ENCODE assay signal across 26 cellular contexts in genomic region chr2:54615832-54616534, GRCh38.
DNase-seq lines count a peak whose midpoint lies in the region; ATAC-seq and TF ChIP-seq lines count a peak whose summit lies in the region.
"Had no signal": no experiment of that assay in that cellular context is flagged by ENCODE, and none has a peak within 500 bp of the region (broad histone marks: within the 10 kb centered on the region; RNA-seq: fewer than 3 reads in every experiment).

No MANE protein-coding gene starts in this region.

- POLR2A ChIA-PET in activated CD8-positive, alpha-beta T cell treated with anti-CD3 and anti-CD28 coated beads for 36 hours (lab: Charles Lee): interaction anchor here (1.1 kb wide), 1 partner anchor 9 kb away, joined by 4 read pairs; no protein-coding TSS in a partner anchor
- POLR2A ChIA-PET in activated CD8-positive, alpha-beta T cell treated with anti-CD3 and anti-CD28 coated beads, Interleukin-2, amount 10 ng/mL, durations not matched to agents 7 days and 5 days (lab: Charles Lee): interaction anchor here (1.0 kb wide), 1 partner anchor 9 kb away, joined by 3 read pairs; no protein-coding TSS in a partner anchor

- H3K9me3 Mint-ChIP-seq in activated CD8-positive, alpha-beta T cell treated with anti-CD3 and anti-CD28 coated beads for 36 hours: no peaks in the 10 kb centered on the region
- H3K9me3 Mint-ChIP-seq in activated CD8-positive, alpha-beta T cell treated with anti-CD3 and anti-CD28 coated beads, Interleukin-2, amount 10 ng/mL, durations not matched to agents 7 days and 5 days (ENCODE audit: insufficient read depth): no peaks in the 10 kb centered on the region
- H3K9me3 Mint-ChIP-seq in stimulated activated effector memory CD8-positive, alpha-beta T cell treated with anti-CD3 and anti-CD28 coated beads, Interleukin-12 subunit alpha, Interleukin-12 subunit beta, amount 100 ng/mL, for 72 hours: no peaks in the 10 kb centered on the region
- H3K9me3 Mint-ChIP-seq: T-helper 2 cell treated with Interferon-gamma antibody and Interleukin-4, amounts not matched to agents 5 μg/mL and 100 μg/mL, for 36 hours had no signal

- H3K4me1 Mint-ChIP-seq in activated CD8-positive, alpha-beta T cell treated with anti-CD3 and anti-CD28 coated beads for 36 hours (ENCODE audit: low read depth): peaks cover 36% of the 10 kb centered on the region
- H3K4me1 Mint-ChIP-seq in activated CD8-positive, alpha-beta T cell treated with anti-CD3 and anti-CD28 coated beads, Interleukin-2, amount 10 ng/mL, durations not matched to agents 7 days and 5 days (ENCODE audit: low read depth): peaks cover 18% of the 10 kb centered on the region
- peaks cover 8% of the 10 kb centered on the region for H3K4me1 Mint-ChIP-seq in stimulated activated effector memory CD8-positive, alpha-beta T cell treated with anti-CD3 and anti-CD28 coated beads, Interleukin-12 subunit alpha, Interleukin-12 subunit beta, amount 100 ng/mL, for 72 hours

- intact Hi-C loops in activated CD8-positive, alpha-beta T cell treated with anti-CD3 and anti-CD28 coated beads for 36 hours (cut with micrococcal nuclease): no loop called here
- intact Hi-C loops in left ventricle myocardium inferior (cut with micrococcal nuclease): no loop called here

- H3K4me3 Mint-ChIP-seq in activated CD8-positive, alpha-beta T cell treated with anti-CD3 and anti-CD28 coated beads for 36 hours: no peak overlapping the region
- H3K4me3 Mint-ChIP-seq in activated CD8-positive, alpha-beta T cell treated with anti-CD3 and anti-CD28 coated beads, Interleukin-2, amount 10 ng/mL, durations not matched to agents 7 days and 5 days: no peak overlapping the region
- no peak overlapping the region for H3K4me3 Mint-ChIP-seq in stimulated activated effector memory CD8-positive, alpha-beta T cell treated with anti-CD3 and anti-CD28 coated beads, Interleukin-12 subunit alpha, Interleukin-12 subunit beta, amount 100 ng/mL, for 72 hours
- H3K4me3 Mint-ChIP-seq: T-helper 2 cell treated with Interferon-gamma antibody and Interleukin-4, amounts not matched to agents 5 μg/mL and 100 μg/mL, for 36 hours had no signal

- peaks cover 58% of the 10 kb centered on the region for H3K36me3 ChIP-seq in left ventricle myocardium inferior

- peak overlapping the region; percentile 72 for H3K27ac ChIP-seq in VCaP
- H3K27ac ChIP-seq in left ventricle myocardium inferior (replicated peaks): peak overlapping the region; percentile 43
- H3K27ac ChIP-seq: 22Rv1, body of pancreas, esophagus squamous epithelium, foreskin keratinocyte, sigmoid colon had no signal

- ATAC-seq in activated CD8-positive, alpha-beta T cell treated with anti-CD3 and anti-CD28 coated beads for 36 hours: no peak
- ATAC-seq in activated CD8-positive, alpha-beta T cell treated with anti-CD3 and anti-CD28 coated beads, Interleukin-2, amount 10 ng/mL, durations not matched to agents 7 days and 5 days: no peak
- no peak for ATAC-seq in stimulated activated effector memory CD8-positive, alpha-beta T cell treated with anti-CD3 and anti-CD28 coated beads, Interleukin-12 subunit alpha, Interleukin-12 subunit beta, amount 100 ng/mL, for 72 hours
- ATAC-seq: body of pancreas, foreskin keratinocyte had no signal

- no peaks in the 10 kb centered on the region for H3K27me3 ChIP-seq in left ventricle myocardium inferior (ENCODE audit: low read depth)
- H3K27me3 ChIP-seq: body of pancreas, esophagus squamous epithelium, foreskin keratinocyte, sigmoid colon, transverse colon had no signal

- no peaks in the 10 kb centered on the region for H3K9me3 ChIP-seq in left ventricle myocardium inferior (replicated peaks)
- H3K9me3 ChIP-seq: body of pancreas, esophagus squamous epithelium, sigmoid colon, transverse colon had no signal

- no peak for DNase-seq in activated CD8-positive, alpha-beta T cell treated with anti-CD3 and anti-CD28 coated beads for 36 hours
- DNase-seq in activated CD8-positive, alpha-beta T cell treated with anti-CD3 and anti-CD28 coated beads, Interleukin-2, amount 10 ng/mL, durations not matched to agents 7 days and 5 days: no peak
- DNase-seq in left ventricle myocardium inferior: no peak
- no peak for DNase-seq in stimulated activated effector memory CD8-positive, alpha-beta T cell treated with anti-CD3 and anti-CD28 coated beads, Interleukin-12 subunit alpha, Interleukin-12 subunit beta, amount 100 ng/mL, for 72 hours (ENCODE audit: low spot score in 2 of 2)
- no peak for DNase-seq in OCI-M1 (lab: John Stamatoyannopoulos, UW)
- no peak for DNase-seq in HCEC 1CT
- DNase-seq in GM03348 (ENCODE audit: low spot score): no peak
- DNase-seq: activated naive CD4-positive, alpha-beta T cell treated with Interleukin-2 at 50 U/mL for 16 hours; body of pancreas; C1 segment of cervical spinal cord; cerebellar nuclear complex; esophagus squamous epithelium; foreskin keratinocyte; Kasumi-1; mammary epithelial cell; NCI-H1436; NCI-H2107; SHP77 treated with DMSO at 0.1 percent for 48 hours; sigmoid colon; stimulated activated CD4-positive, alpha-beta T cell treated with anti-CD3 and anti-CD28 coated beads, Interleukin-12 subunit alpha, Interleukin-12 subunit beta, amount 100 ng/mL, for 4 hours; stimulated activated CD4-positive, alpha-beta T cell treated with anti-CD3 and anti-CD28 coated beads, Interleukin-2, amount 100 ng/mL, for 48 hours; transverse colon had no signal

- peaks cover 48% of the 10 kb centered on the region for H3K36me3 Mint-ChIP-seq in activated CD8-positive, alpha-beta T cell treated with anti-CD3 and anti-CD28 coated beads for 36 hours (ENCODE audit: low read depth)
- peaks cover 70% of the 10 kb centered on the region for H3K36me3 Mint-ChIP-seq in activated CD8-positive, alpha-beta T cell treated with anti-CD3 and anti-CD28 coated beads, Interleukin-2, amount 10 ng/mL, durations not matched to agents 7 days and 5 days (ENCODE audit: low read depth)
- H3K36me3 Mint-ChIP-seq in stimulated activated effector memory CD8-positive, alpha-beta T cell treated with anti-CD3 and anti-CD28 coated beads, Interleukin-12 subunit alpha, Interleukin-12 subunit beta, amount 100 ng/mL, for 72 hours: peaks cover 48% of the 10 kb centered on the region

- H3K4me1 ChIP-seq in left ventricle myocardium inferior: peaks cover 100% of the 10 kb centered on the region
- H3K4me1 ChIP-seq: foreskin keratinocyte had no signal

- peak overlapping the region; percentile 36 for H3K27ac Mint-ChIP-seq in activated CD8-positive, alpha-beta T cell treated with anti-CD3 and anti-CD28 coated beads for 36 hours
- no peak overlapping the region for H3K27ac Mint-ChIP-seq in activated CD8-positive, alpha-beta T cell treated with anti-CD3 and anti-CD28 coated beads, Interleukin-2, amount 10 ng/mL, durations not matched to agents 7 days and 5 days
- peak overlapping the region; percentile 65 for H3K27ac Mint-ChIP-seq in stimulated activated effector memory CD8-positive, alpha-beta T cell treated with anti-CD3 and anti-CD28 coated beads, Interleukin-12 subunit alpha, Interleukin-12 subunit beta, amount 100 ng/mL, for 72 hours
- H3K27ac Mint-ChIP-seq: progenitor cell of endocrine pancreas; T-helper 2 cell treated with Interferon-gamma antibody and Interleukin-4, amounts not matched to agents 5 μg/mL and 100 μg/mL, for 36 hours had no signal

- TF ChIP-seq CTCF in activated CD8-positive, alpha-beta T cell treated with anti-CD3 and anti-CD28 coated beads for 36 hours (IDR thresholded peaks at IDR 0.05): no peak
- no peak for TF ChIP-seq CTCF in VCaP (conservative IDR thresholded peaks at IDR 0.05)
- TF ChIP-seq CTCF in left ventricle myocardium inferior (IDR thresholded peaks at IDR 0.05; ENCODE audit: borderline replicate concordance): no peak

- no peak overlapping the region for H3K4me3 ChIP-seq in left ventricle myocardium inferior
- H3K4me3 ChIP-seq: body of pancreas, esophagus squamous epithelium, sigmoid colon, transverse colon had no signal

- CTCF ChIA-PET in activated CD8-positive, alpha-beta T cell treated with anti-CD3 and anti-CD28 coated beads for 36 hours (lab: Charles Lee): interaction anchor here (0.8 to 2.1 kb wide), 5 partner anchors 9 to 89 kb away, joined by 3 to 5 read pairs (median 4); no protein-coding TSS in a partner anchor
- CTCF ChIA-PET in activated CD8-positive, alpha-beta T cell treated with anti-CD3 and anti-CD28 coated beads, Interleukin-2, amount 10 ng/mL, durations not matched to agents 7 days and 5 days (lab: Charles Lee): interaction anchor here (1.1 to 1.4 kb wide), 3 partner anchors 43 to 89 kb away, joined by 3 to 5 read pairs (median 3); no protein-coding TSS in a partner anchor

- no peaks in the 10 kb centered on the region for H3K27me3 Mint-ChIP-seq in activated CD8-positive, alpha-beta T cell treated with anti-CD3 and anti-CD28 coated beads for 36 hours
- no peaks in the 10 kb centered on the region for H3K27me3 Mint-ChIP-seq in activated CD8-positive, alpha-beta T cell treated with anti-CD3 and anti-CD28 coated beads, Interleukin-2, amount 10 ng/mL, durations not matched to agents 7 days and 5 days (ENCODE audit: low read depth)
- H3K27me3 Mint-ChIP-seq: progenitor cell of endocrine pancreas had no signal
